ENCODE assay signal across 27 cellular contexts in genomic region chr17:69275751-69276150, GRCh38.
"Had no signal": no experiment of that assay in that cellular context is flagged by ENCODE, and none has a peak within 500 bp of the region (broad histone marks: within the 10 kb centered on the region; RNA-seq: fewer than 3 reads in every experiment).

No MANE protein-coding gene starts in this region.

- H3K4me3 Mint-ChIP-seq: stimulated activated effector memory CD8-positive, alpha-beta T cell treated with anti-CD3 and anti-CD28 coated beads, Interleukin-12 subunit alpha, Interleukin-12 subunit beta, amount 100 ng/mL, for 72 hours; stimulated activated memory B cell treated with anti-CD40 and anti-IgM and Interleukin-4, amounts not matched to agents 10 μg/mL and 1 μg/mL and 100 μg/mL, for 72 hours; stimulated activated naive B cell treated with anti-CD40 and anti-IgM and Interleukin-4, amounts not matched to agents 10 μg/mL and 1 μg/mL and 100 μg/mL, for 72 hours; stimulated activated naive CD8-positive, alpha-beta T cell treated with anti-CD3 and anti-CD28 coated beads, Interleukin-15, amount 100 ng/mL, for 72 hours; stimulated activated naive CD8-positive, alpha-beta T cell treated with anti-CD3 and anti-CD28 coated beads, Interleukin-15, Interleukin-2, amounts not matched to agents 100 ng/mL and 50 ng/mL, for 24 hours; type B pancreatic cell had no signal

- H3K9me3 Mint-ChIP-seq: stimulated activated effector memory CD8-positive, alpha-beta T cell treated with anti-CD3 and anti-CD28 coated beads, Interleukin-12 subunit alpha, Interleukin-12 subunit beta, amount 100 ng/mL, for 72 hours; stimulated activated naive B cell treated with anti-CD40 and anti-IgM and Interleukin-4, amounts not matched to agents 10 μg/mL and 1 μg/mL and 100 μg/mL, for 72 hours; stimulated activated naive CD8-positive, alpha-beta T cell treated with anti-CD3 and anti-CD28 coated beads, Interleukin-15, amount 100 ng/mL, for 72 hours; stimulated activated naive CD8-positive, alpha-beta T cell treated with anti-CD3 and anti-CD28 coated beads, Interleukin-15, Interleukin-2, amounts not matched to agents 100 ng/mL and 50 ng/mL, for 24 hours; type B pancreatic cell had no signal

- DNase-seq: stimulated activated CD4-positive, alpha-beta T cell treated with anti-CD3 and anti-CD28 coated beads, Interleukin-2, amount 100 ng/mL, for 48 hours; stimulated activated CD4-positive, alpha-beta T cell treated with anti-CD3 and anti-CD28 coated beads, Interleukin-4, amount 100 ng/mL, for 1 hour; stimulated activated CD4-positive, alpha-beta T cell treated with anti-CD3 and anti-CD28 coated beads, Interleukin-4, amount 100 ng/mL, for 24 hours; stimulated activated CD4-positive, alpha-beta T cell treated with anti-CD3 and anti-CD28 coated beads, Interleukin-4, amount 100 ng/mL, for 4 hours; stimulated activated CD8-positive, alpha-beta memory T cell treated with anti-CD3 and anti-CD28 coated beads, Interleukin-4, amount 100 ng/mL, for 48 hours; stimulated activated naive B cell treated with anti-CD40 and anti-IgM and Interleukin-4, amounts not matched to agents 10 μg/mL and 1 μg/mL and 100 μg/mL, for 72 hours; stimulated activated naive CD4-positive, alpha-beta T cell; stimulated activated naive CD4-positive, alpha-beta T cell treated with Interleukin-2 at 50 U/mL for 16 hours; stimulated activated naive CD8-positive, alpha-beta T cell treated with anti-CD3 and anti-CD28 coated beads, Interleukin-15, amount 100 ng/mL, for 72 hours; stimulated activated naive CD8-positive, alpha-beta T cell treated with anti-CD3 and anti-CD28 coated beads, Interleukin-15, Interleukin-2, amounts not matched to agents 100 U/mL and 50 U/mL, for 24 hours; stomach; substantia nigra; testis; thyroid gland; tibial artery; transverse colon; upper lobe of left lung; upper lobe of right lung; uterus had no signal

- H3K27ac Mint-ChIP-seq: stimulated activated effector memory CD8-positive, alpha-beta T cell treated with anti-CD3 and anti-CD28 coated beads, Interleukin-12 subunit alpha, Interleukin-12 subunit beta, amount 100 ng/mL, for 72 hours; stimulated activated memory B cell treated with anti-CD40 and anti-IgM and Interleukin-4, amounts not matched to agents 10 μg/mL and 1 μg/mL and 100 μg/mL, for 72 hours; stimulated activated naive B cell treated with anti-CD40 and anti-IgM and Interleukin-4, amounts not matched to agents 10 μg/mL and 1 μg/mL and 100 μg/mL, for 72 hours; stimulated activated naive CD8-positive, alpha-beta T cell treated with anti-CD3 and anti-CD28 coated beads, Interleukin-15, amount 100 ng/mL, for 72 hours; stimulated activated naive CD8-positive, alpha-beta T cell treated with anti-CD3 and anti-CD28 coated beads, Interleukin-15, Interleukin-2, amounts not matched to agents 100 ng/mL and 50 ng/mL, for 24 hours; type B pancreatic cell had no signal

- H3K36me3 ChIP-seq: thoracic aorta, thyroid gland, upper lobe of right lung had no signal

- H3K4me3 ChIP-seq: stomach, suprapubic skin, testis, thoracic aorta, thyroid gland, tibial artery, tibial nerve, transverse colon, upper lobe of left lung, upper lobe of right lung, uterus, vagina had no signal

- H3K27ac ChIP-seq: stomach, suprapubic skin, testis, thoracic aorta, thyroid gland, tibial artery, tibial nerve, transverse colon, upper lobe of left lung, upper lobe of right lung, uterus, vagina had no signal

- H3K9me3 ChIP-seq: stomach, suprapubic skin, testis, thoracic aorta, thyroid gland, tibial artery, tibial nerve, transverse colon, upper lobe of left lung, upper lobe of right lung, uterus, vagina had no signal

- H3K4me1 ChIP-seq: stomach, suprapubic skin, testis, thyroid gland, tibial artery, tibial nerve, transverse colon, upper lobe of left lung, upper lobe of right lung, uterus, vagina had no signal

- H3K27me3 ChIP-seq: stomach, suprapubic skin, testis, thyroid gland, tibial artery, tibial nerve, transverse colon, upper lobe of left lung, upper lobe of right lung, uterus, vagina had no signal

- H3K27me3 Mint-ChIP-seq: stimulated activated memory B cell treated with anti-CD40 and anti-IgM and Interleukin-4, amounts not matched to agents 10 μg/mL and 1 μg/mL and 100 μg/mL, for 72 hours; stimulated activated naive B cell treated with anti-CD40 and anti-IgM and Interleukin-4, amounts not matched to agents 10 μg/mL and 1 μg/mL and 100 μg/mL, for 72 hours; stimulated activated naive CD8-positive, alpha-beta T cell treated with anti-CD3 and anti-CD28 coated beads, Interleukin-15, amount 100 ng/mL, for 72 hours; stimulated activated naive CD8-positive, alpha-beta T cell treated with anti-CD3 and anti-CD28 coated beads, Interleukin-15, Interleukin-2, amounts not matched to agents 100 ng/mL and 50 ng/mL, for 24 hours; type B pancreatic cell had no signal

- H3K4me1 Mint-ChIP-seq: stimulated activated effector memory CD8-positive, alpha-beta T cell treated with anti-CD3 and anti-CD28 coated beads, Interleukin-12 subunit alpha, Interleukin-12 subunit beta, amount 100 ng/mL, for 72 hours; stimulated activated memory B cell treated with anti-CD40 and anti-IgM and Interleukin-4, amounts not matched to agents 10 μg/mL and 1 μg/mL and 100 μg/mL, for 72 hours; stimulated activated naive B cell treated with anti-CD40 and anti-IgM and Interleukin-4, amounts not matched to agents 10 μg/mL and 1 μg/mL and 100 μg/mL, for 72 hours; stimulated activated naive CD8-positive, alpha-beta T cell treated with anti-CD3 and anti-CD28 coated beads, Interleukin-15, amount 100 ng/mL, for 72 hours had no signal

- ATAC-seq: stimulated activated effector memory CD8-positive, alpha-beta T cell treated with anti-CD3 and anti-CD28 coated beads, Interleukin-12 subunit alpha, Interleukin-12 subunit beta, amount 100 ng/mL, for 72 hours; stimulated activated memory B cell treated with anti-CD40 and anti-IgM and Interleukin-4, amounts not matched to agents 10 μg/mL and 1 μg/mL and 100 μg/mL, for 72 hours; stimulated activated naive B cell treated with anti-CD40 and anti-IgM and Interleukin-4, amounts not matched to agents 10 μg/mL and 1 μg/mL and 100 μg/mL, for 72 hours; stimulated activated naive CD8-positive, alpha-beta T cell treated with anti-CD3 and anti-CD28 coated beads, Interleukin-15, amount 100 ng/mL, for 72 hours; stimulated activated naive CD8-positive, alpha-beta T cell treated with anti-CD3 and anti-CD28 coated beads, Interleukin-15, Interleukin-2, amounts not matched to agents 100 U/mL and 50 U/mL, for 24 hours; upper lobe of right lung had no signal
